In genomic region chr1:236297161-236297560, GRCh38 we compare ENCODE assay signal across 10 cellular contexts.
"Had no signal": no experiment of that assay in that cellular context is flagged by ENCODE, and none has a peak within 500 bp of the region (broad histone marks: within the 10 kb centered on the region; RNA-seq: fewer than 3 reads in every experiment).

No MANE protein-coding gene starts in this region.

- H3K9ac ChIP-seq: GM23248, KMS-11 had no signal

- FAIRE-seq: H1, H54 had no signal

- H3K27ac ChIP-seq: GM23248, HL-60, KMS-11 had no signal

- H2AFZ ChIP-seq: GM23248 had no signal

- H3K4me3 ChIP-seq: GM23248 had no signal

- H3K4me2 ChIP-seq: KMS-11 had no signal

- DNase-seq: GM23248, H9, HCEC 1CT, HFFc6, IMR-90, KBM-7 had no signal
